Comparison of ENCODE assay signal across 8 cellular contexts in genomic region chr7:118104812-118105441, GRCh38.
DNase-seq lines count a peak whose midpoint lies in the region; ATAC-seq and TF ChIP-seq lines count a peak whose summit lies in the region.

No MANE protein-coding gene starts in this region.

- no peaks in the 10 kb centered on the region for H3K9me3 Mint-ChIP-seq in activated CD4-positive, alpha-beta T cell treated with anti-CD3 and anti-CD28 coated beads, Interleukin-2, amount 10 ng/mL, durations not matched to agents 24 days and 14 days
- H3K9me3 Mint-ChIP-seq in activated naive CD8-positive, alpha-beta T cell treated with anti-CD3 and anti-CD28 coated beads, Interleukin-2, amount 50 U/mL, for 24 hours, result no peaks in the 10 kb centered on the region

- H3K27me3 Mint-ChIP-seq in activated CD4-positive, alpha-beta T cell treated with anti-CD3 and anti-CD28 coated beads, Interleukin-2, amount 10 ng/mL, durations not matched to agents 24 days and 14 days, result peaks cover 2% of the 10 kb centered on the region
- H3K27me3 Mint-ChIP-seq in activated naive CD8-positive, alpha-beta T cell treated with anti-CD3 and anti-CD28 coated beads, Interleukin-2, amount 50 U/mL, for 24 hours, result no peaks in the 10 kb centered on the region

- ATAC-seq in GM19455 (IDR thresholded peaks at IDR 0.05; ENCODE audit: unreplicated experiment), result peak; percentile 64
- ATAC-seq in activated naive CD8-positive, alpha-beta T cell treated with anti-CD3 and anti-CD28 coated beads, Interleukin-2, amount 50 U/mL, for 24 hours, result no peak

- no peaks in the 10 kb centered on the region for H3K4me1 Mint-ChIP-seq in activated CD4-positive, alpha-beta T cell treated with anti-CD3 and anti-CD28 coated beads, Interleukin-2, amount 10 ng/mL, durations not matched to agents 24 days and 14 days
- H3K4me1 Mint-ChIP-seq in activated naive CD8-positive, alpha-beta T cell treated with anti-CD3 and anti-CD28 coated beads, Interleukin-2, amount 50 U/mL, for 24 hours, result no peaks in the 10 kb centered on the region

- H3K27ac Mint-ChIP-seq in activated CD4-positive, alpha-beta T cell treated with anti-CD3 and anti-CD28 coated beads, Interleukin-2, amount 10 ng/mL, durations not matched to agents 24 days and 14 days, result no peak overlapping the region
- no peak overlapping the region for H3K27ac Mint-ChIP-seq in activated naive CD8-positive, alpha-beta T cell treated with anti-CD3 and anti-CD28 coated beads, Interleukin-2, amount 50 U/mL, for 24 hours

- H3K36me3 Mint-ChIP-seq in activated CD4-positive, alpha-beta T cell treated with anti-CD3 and anti-CD28 coated beads, Interleukin-2, amount 10 ng/mL, durations not matched to agents 24 days and 14 days (ENCODE audit: low read depth), result no peaks in the 10 kb centered on the region
- no peaks in the 10 kb centered on the region for H3K36me3 Mint-ChIP-seq in activated naive CD8-positive, alpha-beta T cell treated with anti-CD3 and anti-CD28 coated beads, Interleukin-2, amount 50 U/mL, for 24 hours (ENCODE audit: low read depth)

- H3K36me3 ChIP-seq in kidney epithelial cell (ENCODE audit: control insufficient read depth, insufficient read depth, low read length), result no peaks in the 10 kb centered on the region

- no peaks in the 10 kb centered on the region for H3K27me3 ChIP-seq in kidney epithelial cell (ENCODE audit: control insufficient read depth, insufficient read depth, low read length)

- peak; percentile 83 for TF ChIP-seq CTCF in VCaP (conservative IDR thresholded peaks at IDR 0.05)
- TF ChIP-seq CTCF in kidney epithelial cell (IDR thresholded peaks at IDR 0.05; ENCODE audit: insufficient read depth, low read length, poor library complexity, severe bottlenecking), result peak; percentile 42

- no peak overlapping the region for H3K4me3 ChIP-seq in kidney epithelial cell (ENCODE audit: low read depth, low read length)

- H3K4me3 Mint-ChIP-seq in activated CD4-positive, alpha-beta T cell treated with anti-CD3 and anti-CD28 coated beads, Interleukin-2, amount 10 ng/mL, durations not matched to agents 24 days and 14 days, result no peak overlapping the region
- H3K4me3 Mint-ChIP-seq in activated naive CD8-positive, alpha-beta T cell treated with anti-CD3 and anti-CD28 coated beads, Interleukin-2, amount 50 U/mL, for 24 hours, result no peak overlapping the region

- intact Hi-C loops in activated CD4-positive, alpha-beta T cell treated with anti-CD3 and anti-CD28 coated beads, Interleukin-2, amount 10 ng/mL, durations not matched to agents 24 days and 14 days (cut with micrococcal nuclease), result loop anchor here (10.0 kb wide), 1 partner anchor 350 kb away; no protein-coding TSS in a partner anchor

- DNase-seq in COLO829 (ENCODE audit: low spot score), result peak; percentile 35
- peak; percentile 21 for DNase-seq in MV-4-11 (lab: John Stamatoyannopoulos, UW)
- peak; percentile 14 for DNase-seq in kidney epithelial cell (ENCODE audit: low read depth)
- no peak for DNase-seq in stimulated activated CD4-positive, alpha-beta T cell treated with anti-CD3 and anti-CD28 coated beads, Interleukin-2, amount 100 ng/mL, for 24 hours
- no peak for DNase-seq in activated CD4-positive, alpha-beta T cell treated with anti-CD3 and anti-CD28 coated beads, Interleukin-2, amount 10 ng/mL, durations not matched to agents 24 days and 14 days
- DNase-seq in activated naive CD8-positive, alpha-beta T cell treated with anti-CD3 and anti-CD28 coated beads, Interleukin-2, amount 50 U/mL, for 24 hours, result no peak

- no peak overlapping the region for H3K27ac ChIP-seq in VCaP

Comparison
In these comparisons a context has a peak if more than half of its experiments do, and no peak if none do; other contexts are left out.
1. DNase-seq: peak in COLO829 (single experiment), MV-4-11 (single experiment) and kidney epithelial cell (single experiment); none in stimulated activated CD4-positive, alpha-beta T cell treated with anti-CD3 and anti-CD28 coated beads, Interleukin-2, amount 100 ng/mL, for 24 hours (0 of 2), activated CD4-positive, alpha-beta T cell treated with anti-CD3 and anti-CD28 coated beads, Interleukin-2, amount 10 ng/mL, durations not matched to agents 24 days and 14 days (single experiment) and activated naive CD8-positive, alpha-beta T cell treated with anti-CD3 and anti-CD28 coated beads, Interleukin-2, amount 50 U/mL, for 24 hours (single experiment).